9 cellular contexts compared by ENCODE assay signal in the genomic region with DNA sequence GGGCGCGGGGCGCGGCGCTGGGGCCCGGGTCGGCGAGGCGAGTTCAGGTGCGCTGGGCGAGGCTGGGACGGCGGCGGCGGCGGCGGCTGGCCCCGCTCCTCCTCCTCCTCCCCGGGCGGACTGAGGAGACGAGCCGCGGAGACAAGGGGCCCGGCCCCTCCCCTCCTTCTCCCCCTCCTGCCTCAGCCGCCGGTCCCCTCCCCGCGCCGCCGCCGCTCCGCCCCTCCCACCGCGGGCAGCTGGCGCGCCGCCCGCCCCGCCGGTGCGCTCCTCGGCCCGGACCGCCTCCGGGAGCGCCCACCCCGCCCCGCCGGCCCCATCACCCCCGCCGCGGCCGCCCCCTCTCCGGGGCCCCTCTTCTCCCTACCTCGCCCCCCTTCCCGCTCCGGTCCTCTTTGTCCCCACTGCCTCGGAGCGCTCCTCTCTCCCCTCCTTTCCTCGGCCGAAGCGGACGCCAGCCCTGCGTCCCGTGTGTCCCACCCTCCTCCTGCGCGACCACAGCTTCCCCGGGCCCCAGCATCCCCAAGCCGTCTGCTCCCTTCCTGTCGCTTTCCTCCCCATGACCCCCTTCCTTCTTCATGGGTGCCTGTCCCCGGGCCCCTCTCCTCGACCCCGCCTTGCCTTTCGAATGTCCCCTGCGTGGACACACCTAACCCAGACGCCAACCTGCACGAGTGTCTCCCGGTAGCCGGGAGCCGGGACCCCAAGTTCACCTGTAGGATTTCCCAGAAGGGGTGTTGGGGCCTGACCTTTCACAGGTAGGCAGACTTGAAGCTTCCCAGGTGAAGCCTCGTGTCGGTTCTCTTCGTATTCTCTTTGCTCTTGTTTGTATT. TPM values are rescaled to one million over a fixed set of nuclear protein-coding genes. Genes with fewer than 3 reads are reported as not detected.
A peak's percentile ranks its signal among the peaks of the same experiment; 100 is the strongest.
DNase-seq lines count a peak whose midpoint lies in the region; ATAC-seq, FAIRE-seq and TF ChIP-seq lines count a peak whose summit lies in the region.
"Had no signal": no experiment of that assay in that cellular context is flagged by ENCODE, and none has a peak within 500 bp of the region (broad histone marks: within the 10 kb centered on the region; RNA-seq: fewer than 3 reads in every experiment).

Gene TOX3 (minus strand): TSS at position 143 of the 833 bp plus-strand sequence. CDS start 420 bp downstream, outside the sequence.

- peak within 1 kb of the TSS; percentile 65 for H3K4me3 Mint-ChIP-seq in chondrocyte (ENCODE audit: unreplicated experiment)
- no peak within 1 kb of the TSS for H3K4me3 Mint-ChIP-seq in activated CD4-positive, alpha-beta T cell treated with anti-CD3 and anti-CD28 coated beads for 36 hours

- no peak for TF ChIP-seq RAD21 in A549 (conservative IDR thresholded peaks at IDR 0.05 in 1 of 2, IDR thresholded peaks at IDR 0.05 in 1 of 2)

- FAIRE-seq in A549 (lab: Jason Lieb, UNC) (no peak), GM19239 (lab: Jason Lieb, UNC) (no peak)

- no peaks in the 10 kb centered on the region for H3K36me3 Mint-ChIP-seq in chondrocyte (ENCODE audit: low read depth)
- no peaks in the 10 kb centered on the region for H3K36me3 Mint-ChIP-seq in activated CD4-positive, alpha-beta T cell treated with anti-CD3 and anti-CD28 coated beads for 36 hours (ENCODE audit: low read depth)

- CTCF ChIA-PET in A549 (lab: Yijun Ruan, JAX): interaction anchor here (1.1 kb wide), 1 partner anchor 46 kb away, joined by 4 read pairs; no protein-coding TSS in a partner anchor
- CTCF ChIA-PET in activated CD4-positive, alpha-beta T cell treated with anti-CD3 and anti-CD28 coated beads for 36 hours (lab: Charles Lee): interaction anchor here (2.0 kb wide), 1 partner anchor 18 kb away, joined by 5 read pairs; no protein-coding TSS in a partner anchor

- 38% methylated on average over 21 of the region's 83 CpGs for WGBS in A549 (ENCODE audit: missing lambda C conversion rate)

- DNase-seq in A549 (ENCODE audit: low read depth in 1 of 2, low spot score in 1 of 2): no peak
- DNase-seq in chondrocyte (ENCODE audit: low spot score): no peak
- DNase-seq in activated CD4-positive, alpha-beta T cell treated with anti-CD3 and anti-CD28 coated beads for 36 hours: no peak
- no peak for DNase-seq in GM19239 (ENCODE audit: insufficient read length, low spot score)
- DNase-seq in midbrain (lab: John Stamatoyannopoulos, UW): no peak
- DNase-seq in NAMALWA (ENCODE audit: low spot score): no peak
- DNase-seq: cerebellar nuclear complex had no signal

- intact Hi-C loops in activated CD4-positive, alpha-beta T cell treated with anti-CD3 and anti-CD28 coated beads for 36 hours (cut with DNase I, micrococcal nuclease): no loop called here

- TF ChIP-seq POLR2A in A549 (IDR thresholded peaks at IDR 0.05; ENCODE audit: low read length): no peak

- TF ChIP-seq EP300 in A549 (IDR thresholded peaks at IDR 0.05): no peak

- no peaks in the 10 kb centered on the region for H3K9me3 Mint-ChIP-seq in chondrocyte (ENCODE audit: low read depth)
- no peaks in the 10 kb centered on the region for H3K9me3 Mint-ChIP-seq in activated CD4-positive, alpha-beta T cell treated with anti-CD3 and anti-CD28 coated beads for 36 hours (ENCODE audit: low read depth)

- H3K4me1 ChIP-seq in A549 (peaks cover 10% of the 10 kb centered on the region), HUES6 (ENCODE audit: control insufficient read depth, insufficient read depth, low read length) (peaks cover 29% of the 10 kb centered on the region), mucosa of stomach (ENCODE audit: control insufficient read depth, insufficient read depth, low read length) (peaks cover 14% of the 10 kb centered on the region)

- H3K27me3 Mint-ChIP-seq in chondrocyte (ENCODE audit: low read depth): peaks cover 66% of the 10 kb centered on the region
- H3K27me3 Mint-ChIP-seq in activated CD4-positive, alpha-beta T cell treated with anti-CD3 and anti-CD28 coated beads for 36 hours: peaks cover 40% of the 10 kb centered on the region

- H3K27me3 ChIP-seq in HUES6 (ENCODE audit: control insufficient read depth, insufficient read depth, low read length) (peaks cover 75% of the 10 kb centered on the region), mucosa of stomach (ENCODE audit: control insufficient read depth, insufficient read depth, low read length) (peaks cover 5% of the 10 kb centered on the region)

- POLR2A ChIA-PET in A549 (lab: Yijun Ruan, JAX): no interaction called here
- POLR2A ChIA-PET in activated CD4-positive, alpha-beta T cell treated with anti-CD3 and anti-CD28 coated beads for 36 hours (lab: Charles Lee): no interaction called here

- H3K4me3 ChIP-seq in A549 (peak within 1 kb of the TSS; percentile 62), HUES6 (ENCODE audit: low read depth, low read length) (peak within 1 kb of the TSS; percentile 75), mucosa of stomach (ENCODE audit: low read length) (peak within 1 kb of the TSS; percentile 51)

- peak in 1 of 2 experiments; percentile 38; a peak in 2 of 6 replicates for ATAC-seq in A549
- no peak for ATAC-seq in activated CD4-positive, alpha-beta T cell treated with anti-CD3 and anti-CD28 coated beads for 36 hours

- no peak within 1 kb of the TSS for H3K27ac Mint-ChIP-seq in chondrocyte (ENCODE audit: unreplicated experiment)
- H3K27ac Mint-ChIP-seq in activated CD4-positive, alpha-beta T cell treated with anti-CD3 and anti-CD28 coated beads for 36 hours: no peak within 1 kb of the TSS

- H3K9ac ChIP-seq in HUES6 (ENCODE audit: low read length) (peak within 1 kb of the TSS; percentile 55), mucosa of stomach (ENCODE audit: low read length) (peak within 1 kb of the TSS; percentile 90)

- H3K9me3 ChIP-seq in A549 (no peaks in the 10 kb centered on the region), HUES6 (ENCODE audit: control insufficient read depth, insufficient read depth, low read depth, low read length) (no peaks in the 10 kb centered on the region), mucosa of stomach (ENCODE audit: control insufficient read depth, low read length) (no peaks in the 10 kb centered on the region)

- H3K36me3 ChIP-seq in HUES6 (ENCODE audit: control insufficient read depth, insufficient read depth, low read length) (no peaks in the 10 kb centered on the region), mucosa of stomach (ENCODE audit: control insufficient read depth, insufficient read depth, low read length) (no peaks in the 10 kb centered on the region)

- no peak for TF ChIP-seq CTCF in A549 (IDR thresholded peaks at IDR 0.05)
- no peak for TF ChIP-seq CTCF in chondrocyte (IDR thresholded peaks at IDR 0.05)

- H3K4me2 ChIP-seq in A549: peak within 1 kb of the TSS; percentile 99

- peaks cover 19% of the 10 kb centered on the region for H3K4me1 Mint-ChIP-seq in chondrocyte (ENCODE audit: low read depth)
- peaks cover 4% of the 10 kb centered on the region for H3K4me1 Mint-ChIP-seq in activated CD4-positive, alpha-beta T cell treated with anti-CD3 and anti-CD28 coated beads for 36 hours

- H3K27ac ChIP-seq in A549: peak within 1 kb of the TSS; percentile 49 to 72
- no peak within 1 kb of the TSS for H3K27ac ChIP-seq in HUES6 (ENCODE audit: low read depth, low read length)

TF ChIP-seq in A549, 52 proteins besides CTCF, POLR2A, EP300 and RAD21:
- TF ChIP-seq ZFP36 (IDR thresholded peaks at IDR 0.05; ENCODE audit: borderline replicate concordance, partially characterized antibody) (no peak), RCOR1 (IDR thresholded peaks at IDR 0.05; ENCODE audit: low read depth, low read length) (no peak), HOXA7 (CRISPR knock-in tag; IDR thresholded peaks at IDR 0.05) (no peak), KDM1A (IDR thresholded peaks at IDR 0.05; ENCODE audit: low read depth) (no peak), TP53 (CRISPR knock-in tag; IDR thresholded peaks at IDR 0.05) (no peak), ZC3H11A (IDR thresholded peaks at IDR 0.05) (no peak)

RNA-seq across cellular contexts. Expression of gene TOX3, which starts in this region (rescaled TPM):
- 2.2 and 4.1 TPM in 2 replicates for polyA plus RNA-seq in A549 (2011; rRNA removed)
- 0.62 and 0.73 TPM in 2 replicates for polyA plus RNA-seq in A549 (2012; cell fraction: cytosol; rRNA removed)
- polyA plus RNA-seq in A549 (2012; cell fraction: nucleus; rRNA removed): 0.24 and 1.4 TPM in 2 replicates
- 0.05 to 0.10 TPM in 2 of 3 replicates, not detected in the other for polyA plus RNA-seq in A549 (2017; fragmentation: RNase III; extraction: RNeasy Plus Mini Kit Qiagen cat#74134 plus additional on column Dnase treatment)
- 5.5 and 6.6 TPM in 2 replicates for polyA minus RNA-seq in A549 (2011; rRNA and poly(A)+ RNA removed)
- not detected in 3 replicates for total RNA-seq in chondrocyte
- total RNA-seq in activated CD4-positive, alpha-beta T cell treated with anti-CD3 and anti-CD28 coated beads for 36 hours: not detected
